In genomic region chr22:44609589-44609988, GRCh38 we compare ENCODE assay signal across 19 cellular contexts.
DNase-seq lines count a peak whose midpoint lies in the region; TF ChIP-seq lines count a peak whose summit lies in the region.
"Had no signal": no experiment of that assay in that cellular context is flagged by ENCODE, and none has a peak within 500 bp of the region (broad histone marks: within the 10 kb centered on the region; RNA-seq: fewer than 3 reads in every experiment).

No MANE protein-coding gene starts in this region.

- H3K27me3 ChIP-seq in H7 (ENCODE audit: control insufficient read depth, insufficient read depth, low read length) (no peaks in the 10 kb centered on the region), neuronal stem cell (ENCODE audit: control insufficient read depth in 3 of 3, insufficient read depth in 3 of 3, low read depth in 1 of 3, low read length in 3 of 3) (peaks cover 0 to 12% (median under 1%) of the 10 kb centered on the region in 3 experiments)

- DNase-seq in SHP77 (lab: John Stamatoyannopoulos, UW): peak; percentile 37 to 38
- DNase-seq in SHP77 treated with DMSO at 0.1 percent for 48 hours (lab: John Stamatoyannopoulos, UW): no peak
- DNase-seq in H7: peak; percentile 42
- no peak for DNase-seq in neuronal stem cell (ENCODE audit: low spot score)
- DNase-seq in NCI-H1436 treated with DMSO at 0.1 percent for 48 hours (lab: John Stamatoyannopoulos, UW): no peak
- DNase-seq in activated CD8-positive, alpha-beta memory T cell treated with anti-CD3 and anti-CD28 coated beads, Interleukin-2, amount 50 U/mL, for 48 hours: no peak
- DNase-seq: DMS153, DND-41, HCEC 1CT, Karpas-422, NCI-H1092, NCI-H1436, NCI-H187 treated with DMSO at 0.1 percent for 48 hours, NCI-H345, NCI-H510A treated with DMSO at 0.1 percent for 48 hours, NCI-H82 had no signal

- TF ChIP-seq CTCF in brain (conservative IDR thresholded peaks at IDR 0.05): no peak

- no peak overlapping the region for H2BK120ac ChIP-seq in neuronal stem cell (ENCODE audit: low read depth, low read length)

- peak overlapping the region; percentile 24 for H4K91ac ChIP-seq in neuronal stem cell (ENCODE audit: low read depth, low read length, poor library complexity)

- H3K36me3 Mint-ChIP-seq in brain: peaks cover 3% of the 10 kb centered on the region

- H2AFZ ChIP-seq in neuronal stem cell (ENCODE audit: low read length): no peak overlapping the region

- WGBS in neuronal stem cell (ENCODE audit: extremely low coverage in 2 of 2, insufficient read length in 2 of 2, insufficient replicate concordance in 1 of 2), 2 donors: no CpG with 5 or more reads among the region's 7 CpGs

- H3K14ac ChIP-seq in neuronal stem cell (ENCODE audit: low read length): no peak overlapping the region

- H2BK5ac ChIP-seq in neuronal stem cell (ENCODE audit: low read length): no peak overlapping the region

- H3K23ac ChIP-seq in neuronal stem cell (ENCODE audit: low read depth, low read length, poor library complexity): no peak overlapping the region

- peaks cover 3% of the 10 kb centered on the region for H3K27me3 Mint-ChIP-seq in brain

- no peak overlapping the region for H3K4ac ChIP-seq in neuronal stem cell (ENCODE audit: low read length)

- H3K9me3 ChIP-seq in neuronal stem cell (replicated peaks in 1 of 2; ENCODE audit: control insufficient read depth in 2 of 2, insufficient read depth in 1 of 2, low read depth in 1 of 2, low read length in 2 of 2): peaks cover 4 to 6% of the 10 kb centered on the region in 2 donors

- H3K27ac ChIP-seq in neuronal stem cell (replicated peaks; ENCODE audit: low read length): no peak overlapping the region
- H3K27ac ChIP-seq: HL-60, RWPE1 had no signal

- H3K4me2 ChIP-seq in neuronal stem cell (ENCODE audit: insufficient read depth, low read length, poor library complexity, severe bottlenecking): no peak overlapping the region

- no peak overlapping the region for H3K9ac ChIP-seq in neuronal stem cell (ENCODE audit: low read depth, low read length, poor library complexity)

- no peak overlapping the region for H3K4me3 Mint-ChIP-seq in brain

- H3K4me1 Mint-ChIP-seq in brain: peaks cover 57% of the 10 kb centered on the region

- H3K9me3 Mint-ChIP-seq in brain: peaks cover 15 to 36% (median 33%) of the 10 kb centered on the region in 5 experiments

- H3K18ac ChIP-seq in neuronal stem cell (ENCODE audit: low read length): no peak overlapping the region

- peaks cover under 1% of the 10 kb centered on the region for H3K79me1 ChIP-seq in neuronal stem cell (ENCODE audit: low read depth, low read length)

- H3K4me3 ChIP-seq in H7 (ENCODE audit: insufficient read depth, low read depth, low read length): no peak overlapping the region
- H3K4me3 ChIP-seq in neuronal stem cell (ENCODE audit: low read length in 2 of 2): no peak overlapping the region

- peaks cover 0 to 10% of the 10 kb centered on the region in 2 donors for H3K4me1 ChIP-seq in neuronal stem cell (ENCODE audit: control insufficient read depth in 2 of 2, insufficient read depth in 1 of 2, low read depth in 1 of 2, low read length in 2 of 2)

- no peak overlapping the region for H2BK15ac ChIP-seq in neuronal stem cell (ENCODE audit: low read length)

- H3K36me3 ChIP-seq in H7 (replicated peaks; ENCODE audit: control insufficient read depth, insufficient read depth, low read length) (no peaks in the 10 kb centered on the region), neuronal stem cell (replicated peaks in 1 of 2; ENCODE audit: control insufficient read depth in 2 of 2, insufficient read depth in 2 of 2, low read length in 2 of 2) (peaks cover 0 to under 1% of the 10 kb centered on the region in 2 donors)

- H4K8ac ChIP-seq in neuronal stem cell (ENCODE audit: low read depth, low read length): no peak overlapping the region

- no peak overlapping the region for H2BK12ac ChIP-seq in neuronal stem cell (ENCODE audit: low read length)

- no peak overlapping the region for H2AK5ac ChIP-seq in neuronal stem cell (ENCODE audit: low read depth, low read length)

- H3K27ac Mint-ChIP-seq in brain: peak overlapping the region in 3 of 5 experiments; percentile 32 to 91 (median 66)

Comparison
In these comparisons a context has a peak if more than half of its experiments do, and no peak if none do; other contexts are left out.
1. DNase-seq: peak in SHP77 (2 of 2) and H7 (single experiment); none in SHP77 treated with DMSO at 0.1 percent for 48 hours (single experiment), neuronal stem cell (single experiment), NCI-H1436 treated with DMSO at 0.1 percent for 48 hours (single experiment) and activated CD8-positive, alpha-beta memory T cell treated with anti-CD3 and anti-CD28 coated beads, Interleukin-2, amount 50 U/mL, for 48 hours (single experiment).